Comparison of ENCODE assay signal across 1 cellular context in the genomic region with DNA sequence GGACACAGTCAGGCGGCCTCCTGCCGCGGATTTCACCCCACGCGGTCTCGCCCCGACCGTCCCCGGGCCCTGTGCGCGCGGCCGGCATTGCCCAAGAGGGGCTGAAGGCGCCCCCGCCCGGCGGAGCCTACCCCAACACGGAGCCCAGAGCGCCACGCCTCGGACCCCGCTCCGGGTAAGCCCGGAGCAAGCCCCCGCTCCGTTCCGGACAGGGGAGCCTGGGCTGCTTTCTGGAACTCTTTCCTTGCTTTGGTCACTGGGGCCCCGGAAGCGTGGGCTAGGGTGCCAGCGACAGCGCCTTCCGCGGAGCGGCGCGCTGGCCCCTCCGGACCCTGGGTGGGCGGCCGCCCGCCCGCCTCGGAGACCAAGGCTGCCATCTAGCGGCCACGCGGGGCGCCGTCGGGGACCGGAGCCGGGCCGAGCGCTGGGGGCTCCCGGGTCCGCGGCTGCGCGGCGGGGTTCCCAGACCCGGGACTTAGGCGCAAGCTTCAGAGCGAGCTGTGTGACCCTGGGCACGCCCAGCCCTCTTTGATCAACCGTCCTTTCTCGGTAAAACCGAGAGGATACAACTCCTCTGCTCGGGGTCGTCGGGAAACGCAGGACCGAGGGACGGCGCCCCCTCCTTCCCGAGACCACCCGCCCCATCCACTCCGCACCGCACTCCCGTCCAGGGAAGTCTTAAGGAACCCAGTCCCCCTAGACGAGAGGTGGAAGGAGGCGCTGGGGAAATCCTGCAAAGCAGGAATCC.
A peak's percentile ranks its signal among the peaks of the same experiment; 100 is the strongest.
TF ChIP-seq lines count a peak whose summit lies in the region.

No MANE protein-coding gene starts in this region.

TF ChIP-seq in WTC11, 78 proteins besides CTCF, POLR2A, EP300 and RAD21 (continued from another document):
- TF ChIP-seq, protein P1, sequence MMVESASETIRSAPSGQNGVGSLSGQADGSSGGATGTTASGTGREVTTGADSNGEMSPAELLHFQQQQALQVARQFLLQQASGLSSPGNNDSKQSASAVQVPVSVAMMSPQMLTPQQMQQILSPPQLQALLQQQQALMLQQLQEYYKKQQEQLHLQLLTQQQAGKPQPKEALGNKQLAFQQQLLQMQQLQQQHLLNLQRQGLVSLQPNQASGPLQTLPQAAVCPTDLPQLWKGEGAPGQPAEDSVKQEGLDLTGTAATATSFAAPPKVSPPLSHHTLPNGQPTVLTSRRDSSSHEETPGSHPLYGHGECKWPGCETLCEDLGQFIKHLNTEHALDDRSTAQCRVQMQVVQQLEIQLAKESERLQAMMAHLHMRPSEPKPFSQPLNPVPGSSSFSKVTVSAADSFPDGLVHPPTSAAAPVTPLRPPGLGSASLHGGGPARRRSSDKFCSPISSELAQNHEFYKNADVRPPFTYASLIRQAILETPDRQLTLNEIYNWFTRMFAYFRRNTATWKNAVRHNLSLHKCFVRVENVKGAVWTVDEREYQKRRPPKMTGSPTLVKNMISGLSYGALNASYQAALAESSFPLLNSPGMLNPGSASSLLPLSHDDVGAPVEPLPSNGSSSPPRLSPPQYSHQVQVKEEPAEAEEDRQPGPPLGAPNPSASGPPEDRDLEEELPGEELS (CRISPR knock-in tag; IDR thresholded peaks at IDR 0.05), result peak; percentile 62; the same call in 1 of the 2 replicates
- 0 out of 2 replicates have a peak, but pooled peaks have one; percentile 7 for TF ChIP-seq ZNF396 (CRISPR knock-in tag; IDR thresholded peaks at IDR 0.05; ENCODE audit: borderline replicate concordance)
- TF ChIP-seq, protein P2, sequence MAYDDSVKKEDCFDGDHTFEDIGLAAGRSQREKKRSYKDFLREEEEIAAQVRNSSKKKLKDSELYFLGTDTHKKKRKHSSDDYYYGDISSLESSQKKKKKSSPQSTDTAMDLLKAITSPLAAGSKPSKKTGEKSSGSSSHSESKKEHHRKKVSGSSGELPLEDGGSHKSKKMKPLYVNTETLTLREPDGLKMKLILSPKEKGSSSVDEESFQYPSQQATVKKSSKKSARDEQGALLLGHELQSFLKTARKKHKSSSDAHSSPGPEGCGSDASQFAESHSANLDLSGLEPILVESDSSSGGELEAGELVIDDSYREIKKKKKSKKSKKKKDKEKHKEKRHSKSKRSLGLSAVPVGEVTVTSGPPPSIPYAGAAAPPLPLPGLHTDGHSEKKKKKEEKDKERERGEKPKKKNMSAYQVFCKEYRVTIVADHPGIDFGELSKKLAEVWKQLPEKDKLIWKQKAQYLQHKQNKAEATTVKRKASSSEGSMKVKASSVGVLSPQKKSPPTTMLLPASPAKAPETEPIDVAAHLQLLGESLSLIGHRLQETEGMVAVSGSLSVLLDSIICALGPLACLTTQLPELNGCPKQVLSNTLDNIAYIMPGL (CRISPR knock-in tag; IDR thresholded peaks at IDR 0.05), result peak; percentile 55; the same call in 1 of the 2 replicates
TF ChIP-seq in WTC11: peak in this region for 9.
